ENCODE assay signal across 17 cellular contexts in the genomic region with DNA sequence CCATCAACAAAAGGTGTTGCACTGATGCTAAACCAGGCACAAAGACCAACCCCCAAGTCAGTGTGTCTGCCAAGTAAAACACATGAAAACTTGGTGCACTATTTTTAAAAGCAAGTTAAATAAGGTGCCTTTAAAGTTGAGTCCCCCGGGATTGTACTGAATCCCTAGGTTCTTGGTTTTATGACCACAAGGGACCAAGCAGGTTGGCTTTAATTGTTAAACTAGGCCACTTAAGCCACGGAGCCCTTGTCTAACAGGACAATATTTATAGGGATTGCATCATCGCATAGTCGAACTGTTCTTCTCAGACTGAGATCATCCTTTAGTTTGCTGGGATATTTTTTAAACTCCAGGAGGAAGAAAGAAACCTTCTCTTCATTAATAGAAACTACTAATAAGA.
"Had no signal": no experiment of that assay in that cellular context is flagged by ENCODE, and none has a peak within 500 bp of the region (broad histone marks: within the 10 kb centered on the region; RNA-seq: fewer than 3 reads in every experiment).

No MANE protein-coding gene starts in this region.

- DNase-seq: activated CD4-positive, alpha-beta T cell treated with anti-CD3 and anti-CD28 coated beads for 1 hour; activated effector memory CD4-positive, alpha-beta T cell treated with anti-CD3 and anti-CD28 coated beads, Interleukin-2, amount 50 U/mL, for 16 hours; activated naive CD4-positive, alpha-beta T cell treated with anti-CD3 and anti-CD28 coated beads, Interleukin-2, amount 50 U/mL, for 16 hours; activated T-cell treated with anti-CD3 and anti-CD28 coated beads, Interleukin-2, amount 50 U/mL, for 72 hours; effector CD8-positive, alpha-beta T cell; heart right ventricle; left ventricle myocardium inferior; naive B cell; right cardiac atrium; small intestine; stimulated activated CD4-positive, alpha-beta T cell treated with anti-CD3 and anti-CD28 coated beads, Interleukin-15, amount 100 ng/mL, for 24 hours; stimulated activated CD4-positive, alpha-beta T cell treated with anti-CD3 and anti-CD28 coated beads, Interleukin-2, amount 100 ng/mL, for 48 hours; stimulated activated naive CD8-positive, alpha-beta T cell treated with anti-CD3 and anti-CD28 coated beads, Interleukin-15, amount 100 ng/mL, for 72 hours; transverse colon; WERI-Rb-1 had no signal

- H3K36me3 ChIP-seq: heart right ventricle, left ventricle myocardium inferior, suprapubic skin, transverse colon, WERI-Rb-1 had no signal

- H3K9me3 ChIP-seq: suprapubic skin had no signal

- H3K27ac ChIP-seq: left ventricle myocardium inferior, suprapubic skin, transverse colon, WERI-Rb-1 had no signal

- H3K4me1 ChIP-seq: suprapubic skin, transverse colon had no signal

- H3K4me3 ChIP-seq: heart right ventricle, left ventricle myocardium inferior, suprapubic skin, transverse colon had no signal

- H3K27me3 ChIP-seq: transverse colon had no signal

- ATAC-seq: activated T-cell treated with anti-CD3 and anti-CD28 coated beads, Interleukin-2, amount 50 U/mL, for 72 hours; esophagus mucosa; right cardiac atrium; stimulated activated naive CD8-positive, alpha-beta T cell treated with anti-CD3 and anti-CD28 coated beads, Interleukin-15, amount 100 ng/mL, for 72 hours had no signal
